ENCODE assay signal across 17 cellular contexts in the genomic region with DNA sequence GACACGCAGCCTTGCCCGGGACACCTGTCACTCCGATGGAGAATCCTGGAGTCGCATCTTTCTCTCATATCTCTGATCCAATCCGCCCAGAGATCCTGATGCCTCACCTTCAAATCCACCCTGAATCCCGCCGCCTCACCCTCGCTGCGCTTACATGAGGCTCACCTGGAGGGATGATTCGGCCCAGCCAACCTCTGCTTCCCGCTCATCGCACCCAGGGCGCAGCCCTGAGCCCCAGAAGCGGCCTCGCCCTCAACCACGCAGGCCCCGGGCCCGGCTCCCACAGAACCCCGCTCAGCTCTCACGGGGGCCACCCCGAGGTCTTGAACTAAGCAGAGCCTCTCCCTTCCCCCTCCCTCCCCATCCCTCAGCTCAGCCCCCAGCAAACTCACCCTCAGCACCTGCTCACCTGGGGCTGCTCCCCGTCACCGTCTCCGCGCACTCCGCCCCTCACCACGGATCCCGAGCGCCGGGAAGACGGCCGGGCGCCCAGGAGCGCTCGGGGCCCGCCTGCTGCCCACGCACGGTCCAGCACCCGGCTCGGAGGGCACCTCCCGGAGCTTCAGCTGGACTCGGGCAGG.
DNase-seq lines count a peak whose midpoint lies in the region; ATAC-seq and TF ChIP-seq lines count a peak whose summit lies in the region.
"Had no signal": no experiment of that assay in that cellular context is flagged by ENCODE, and none has a peak within 500 bp of the region (broad histone marks: within the 10 kb centered on the region; RNA-seq: fewer than 3 reads in every experiment).

No MANE protein-coding gene starts in this region.

- no peak overlapping the region for H3K27ac Mint-ChIP-seq in stimulated activated naive CD8-positive, alpha-beta T cell treated with anti-CD3 and anti-CD28 coated beads, Interleukin-15, amount 100 ng/mL, for 72 hours
- H3K27ac Mint-ChIP-seq in endodermal cell, result no peak overlapping the region
- H3K27ac Mint-ChIP-seq in stimulated activated naive B cell treated with anti-CD40 and anti-IgM and Interleukin-4, amounts not matched to agents 10 μg/mL and 1 μg/mL and 100 μg/mL, for 72 hours, result no peak overlapping the region
- H3K27ac Mint-ChIP-seq in activated T-helper 17 cell treated with anti-CD3 and anti-CD28 coated beads, Interleukin-2, amount 50 U/mL, for 72 hours, result no peak overlapping the region
- H3K27ac Mint-ChIP-seq: CD4-positive, CD25-positive, alpha-beta regulatory T cell; HFFc6 had no signal

- peaks cover 11% of the 10 kb centered on the region for H3K79me1 ChIP-seq in neuronal stem cell (ENCODE audit: low read depth, low read length)

- no peaks in the 10 kb centered on the region for H3K27me3 Mint-ChIP-seq in stimulated activated naive CD8-positive, alpha-beta T cell treated with anti-CD3 and anti-CD28 coated beads, Interleukin-15, amount 100 ng/mL, for 72 hours
- peaks cover 36% of the 10 kb centered on the region for H3K27me3 Mint-ChIP-seq in endodermal cell (ENCODE audit: insufficient read depth)
- peaks cover 0 to 6% of the 10 kb centered on the region in 2 donors for H3K27me3 Mint-ChIP-seq in stimulated activated naive B cell treated with anti-CD40 and anti-IgM and Interleukin-4, amounts not matched to agents 10 μg/mL and 1 μg/mL and 100 μg/mL, for 72 hours
- H3K27me3 Mint-ChIP-seq in activated T-helper 17 cell treated with anti-CD3 and anti-CD28 coated beads, Interleukin-2, amount 50 U/mL, for 72 hours, result no peaks in the 10 kb centered on the region
- H3K27me3 Mint-ChIP-seq: CD4-positive, CD25-positive, alpha-beta regulatory T cell had no signal

- no peak overlapping the region for H3K4ac ChIP-seq in neuronal stem cell (ENCODE audit: low read length)

- no peak overlapping the region for H4K8ac ChIP-seq in neuronal stem cell (ENCODE audit: low read depth, low read length)

- H3K9me3 ChIP-seq in endodermal cell (ENCODE audit: control insufficient read depth, low read length) (peaks cover 22% of the 10 kb centered on the region), neuronal stem cell (replicated peaks in 1 of 2; ENCODE audit: control insufficient read depth in 2 of 2, insufficient read depth in 1 of 2, low read depth in 1 of 2, low read length in 2 of 2) (peaks cover 0 to 28% of the 10 kb centered on the region in 2 donors)
- H3K9me3 ChIP-seq: Caco-2 had no signal

- no peaks in the 10 kb centered on the region for H3K36me3 Mint-ChIP-seq in endodermal cell (ENCODE audit: low read depth)
- H3K36me3 Mint-ChIP-seq in stimulated activated naive B cell treated with anti-CD40 and anti-IgM and Interleukin-4, amounts not matched to agents 10 μg/mL and 1 μg/mL and 100 μg/mL, for 72 hours, result no peaks in the 10 kb centered on the region
- no peaks in the 10 kb centered on the region for H3K36me3 Mint-ChIP-seq in activated T-helper 17 cell treated with anti-CD3 and anti-CD28 coated beads, Interleukin-2, amount 50 U/mL, for 72 hours (ENCODE audit: low read depth)
- H3K36me3 Mint-ChIP-seq: CD4-positive, CD25-positive, alpha-beta regulatory T cell had no signal

- H3K36me3 ChIP-seq in endodermal cell (ENCODE audit: control insufficient read depth, insufficient read depth, low read length) (no peaks in the 10 kb centered on the region), neuronal stem cell (replicated peaks in 1 of 2; ENCODE audit: control insufficient read depth in 2 of 2, insufficient read depth in 2 of 2, low read length in 2 of 2) (peaks cover 0 to 7% of the 10 kb centered on the region in 2 donors)
- H3K36me3 ChIP-seq: SJSA1 had no signal

- no peak overlapping the region for H3K4me3 Mint-ChIP-seq in stimulated activated naive CD8-positive, alpha-beta T cell treated with anti-CD3 and anti-CD28 coated beads, Interleukin-15, amount 100 ng/mL, for 72 hours
- H3K4me3 Mint-ChIP-seq in endodermal cell, result no peak overlapping the region
- H3K4me3 Mint-ChIP-seq in stimulated activated naive B cell treated with anti-CD40 and anti-IgM and Interleukin-4, amounts not matched to agents 10 μg/mL and 1 μg/mL and 100 μg/mL, for 72 hours, result no peak overlapping the region
- H3K4me3 Mint-ChIP-seq in activated T-helper 17 cell treated with anti-CD3 and anti-CD28 coated beads, Interleukin-2, amount 50 U/mL, for 72 hours, result no peak overlapping the region
- H3K4me3 Mint-ChIP-seq: CD4-positive, CD25-positive, alpha-beta regulatory T cell; HFFc6 had no signal

- no peak for DNase-seq in stimulated activated naive CD8-positive, alpha-beta T cell treated with anti-CD3 and anti-CD28 coated beads, Interleukin-15, amount 100 ng/mL, for 72 hours
- no peak for DNase-seq in stimulated activated naive CD8-positive, alpha-beta T cell treated with anti-CD3 and anti-CD28 coated beads, Interleukin-15, Interleukin-2, amounts not matched to agents 100 U/mL and 50 U/mL, for 24 hours
- DNase-seq in endodermal cell, result peak; percentile 32
- DNase-seq in neuronal stem cell (ENCODE audit: low spot score), result no peak
- no peak for DNase-seq in stimulated activated naive B cell treated with anti-CD40 and anti-IgM and Interleukin-4, amounts not matched to agents 10 μg/mL and 1 μg/mL and 100 μg/mL, for 72 hours
- DNase-seq in NCI-H82 (lab: John Stamatoyannopoulos, UW), result no peak
- DNase-seq: Caco-2; CD4-positive, CD25-positive, alpha-beta regulatory T cell; DMS153; EL; HFFc6; NCI-H1436 treated with DMSO at 0.1 percent for 48 hours; NCI-H2029 treated with DMSO at 0.1 percent for 48 hours; NCI-H748 treated with DMSO at 0.1 percent for 48 hours; PC-9 had no signal

- no peak overlapping the region for H2BK5ac ChIP-seq in neuronal stem cell (ENCODE audit: low read length)

- H3K23ac ChIP-seq in neuronal stem cell (ENCODE audit: low read depth, low read length, poor library complexity), result no peak overlapping the region

- no peak overlapping the region for H3K4me3 ChIP-seq in endodermal cell (ENCODE audit: low read length)
- H3K4me3 ChIP-seq in neuronal stem cell (ENCODE audit: low read length in 2 of 2), result no peak overlapping the region
- H3K4me3 ChIP-seq: PC-9, SJSA1 had no signal

- H2BK120ac ChIP-seq in neuronal stem cell (ENCODE audit: low read depth, low read length), result no peak overlapping the region

- TF ChIP-seq CTCF in endodermal cell (conservative IDR thresholded peaks at IDR 0.05), result no peak

- no peak overlapping the region for H4K91ac ChIP-seq in neuronal stem cell (ENCODE audit: low read depth, low read length, poor library complexity)

- H3K18ac ChIP-seq in neuronal stem cell (ENCODE audit: low read length), result no peak overlapping the region

- H2AK5ac ChIP-seq in neuronal stem cell (ENCODE audit: low read depth, low read length), result peak overlapping the region; percentile 53

- H3K14ac ChIP-seq in neuronal stem cell (ENCODE audit: low read length), result no peak overlapping the region

- H3K4me1 Mint-ChIP-seq in stimulated activated naive CD8-positive, alpha-beta T cell treated with anti-CD3 and anti-CD28 coated beads, Interleukin-15, amount 100 ng/mL, for 72 hours, result no peaks in the 10 kb centered on the region
- peaks cover 12% of the 10 kb centered on the region for H3K4me1 Mint-ChIP-seq in endodermal cell
- H3K4me1 Mint-ChIP-seq in stimulated activated naive B cell treated with anti-CD40 and anti-IgM and Interleukin-4, amounts not matched to agents 10 μg/mL and 1 μg/mL and 100 μg/mL, for 72 hours, result no peaks in the 10 kb centered on the region
- peaks cover 15% of the 10 kb centered on the region for H3K4me1 Mint-ChIP-seq in activated T-helper 17 cell treated with anti-CD3 and anti-CD28 coated beads, Interleukin-2, amount 50 U/mL, for 72 hours

- H2BK15ac ChIP-seq in neuronal stem cell (ENCODE audit: low read length), result peak overlapping the region; percentile 62

- no peak overlapping the region for H3K9ac ChIP-seq in endodermal cell (ENCODE audit: extremely low read depth, low read length, poor library complexity, severe bottlenecking)
- H3K9ac ChIP-seq in neuronal stem cell (ENCODE audit: low read depth, low read length, poor library complexity), result no peak overlapping the region

- H3K27ac ChIP-seq in endodermal cell (ENCODE audit: low read depth, low read length) (no peak overlapping the region), neuronal stem cell (replicated peaks; ENCODE audit: low read length) (no peak overlapping the region)
- H3K27ac ChIP-seq: PC-9, SJSA1 had no signal

- WGBS in endodermal cell (ENCODE audit: insufficient coverage in 1 of 2, insufficient read length in 1 of 2), 2 experiments, result 95 to 96% methylated on average over 6 to 42 of the region's 42 CpGs
- no CpG with 5 or more reads among the region's 42 CpGs for WGBS in neuronal stem cell (ENCODE audit: extremely low coverage in 2 of 2, insufficient read length in 2 of 2, insufficient replicate concordance in 1 of 2), 2 donors

- H2AFZ ChIP-seq in neuronal stem cell (ENCODE audit: low read length), result no peak overlapping the region
- H2AFZ ChIP-seq: PC-9 had no signal

- H3K4me2 ChIP-seq in neuronal stem cell (ENCODE audit: insufficient read depth, low read length, poor library complexity, severe bottlenecking), result no peak overlapping the region
- H3K4me2 ChIP-seq: PC-9 had no signal

- H3K9me3 Mint-ChIP-seq in stimulated activated naive CD8-positive, alpha-beta T cell treated with anti-CD3 and anti-CD28 coated beads, Interleukin-15, amount 100 ng/mL, for 72 hours, result no peaks in the 10 kb centered on the region
- no peaks in the 10 kb centered on the region for H3K9me3 Mint-ChIP-seq in endodermal cell
- H3K9me3 Mint-ChIP-seq in stimulated activated naive B cell treated with anti-CD40 and anti-IgM and Interleukin-4, amounts not matched to agents 10 μg/mL and 1 μg/mL and 100 μg/mL, for 72 hours, result no peaks in the 10 kb centered on the region
- no peaks in the 10 kb centered on the region for H3K9me3 Mint-ChIP-seq in activated T-helper 17 cell treated with anti-CD3 and anti-CD28 coated beads, Interleukin-2, amount 50 U/mL, for 72 hours

- peak; percentile 48 for ATAC-seq in stimulated activated naive CD8-positive, alpha-beta T cell treated with anti-CD3 and anti-CD28 coated beads, Interleukin-15, amount 100 ng/mL, for 72 hours
- no peak for ATAC-seq in stimulated activated naive CD8-positive, alpha-beta T cell treated with anti-CD3 and anti-CD28 coated beads, Interleukin-15, Interleukin-2, amounts not matched to agents 100 U/mL and 50 U/mL, for 24 hours
- ATAC-seq in stimulated activated naive B cell treated with anti-CD40 and anti-IgM and Interleukin-4, amounts not matched to agents 10 μg/mL and 1 μg/mL and 100 μg/mL, for 72 hours (replicated peaks), result no peak
- no peak for ATAC-seq in activated T-helper 17 cell treated with anti-CD3 and anti-CD28 coated beads, Interleukin-2, amount 50 U/mL, for 72 hours (replicated peaks)

- H3K27me3 ChIP-seq in endodermal cell (ENCODE audit: control insufficient read depth, insufficient read depth, low read length, poor library complexity, severe bottlenecking) (peaks cover 52% of the 10 kb centered on the region), neuronal stem cell (ENCODE audit: control insufficient read depth in 3 of 3, insufficient read depth in 3 of 3, low read depth in 1 of 3, low read length in 3 of 3) (peaks cover 0 to 8% (median 0%) of the 10 kb centered on the region in 3 experiments)
- H3K27me3 ChIP-seq: SJSA1 had no signal

- H3K4me1 ChIP-seq in endodermal cell (ENCODE audit: control insufficient read depth, insufficient read depth, low read length), result no peaks in the 10 kb centered on the region
- peaks cover 0 to 5% of the 10 kb centered on the region in 2 donors for H3K4me1 ChIP-seq in neuronal stem cell (ENCODE audit: control insufficient read depth in 2 of 2, insufficient read depth in 1 of 2, low read depth in 1 of 2, low read length in 2 of 2)
- H3K4me1 ChIP-seq: Caco-2, SJSA1 had no signal

- no peak overlapping the region for H2BK12ac ChIP-seq in neuronal stem cell (ENCODE audit: low read length)
